In the genomic region with DNA sequence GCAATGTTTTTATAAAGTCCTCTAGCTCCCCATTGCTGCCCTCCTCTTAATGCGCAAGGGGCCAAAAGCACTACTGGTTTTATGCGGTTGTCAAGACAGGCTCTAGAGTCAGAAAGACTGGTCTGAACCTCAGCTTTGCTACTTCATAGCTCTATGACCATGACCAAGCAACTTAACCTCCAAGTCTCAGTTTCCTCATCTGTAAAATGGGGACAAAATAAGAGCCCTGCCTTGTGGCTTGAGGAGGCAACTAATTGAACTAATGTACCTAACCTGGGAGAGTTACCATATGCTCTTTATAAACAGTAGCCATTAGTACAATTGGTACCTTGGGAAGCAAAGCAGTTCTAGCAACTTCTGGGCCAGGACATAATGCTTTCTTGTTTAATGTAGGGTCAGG, we compare ENCODE assay signal across 28 cellular contexts. TPM values are rescaled to one million over a fixed set of nuclear protein-coding genes. Genes with fewer than 3 reads are reported as not detected.
A peak's percentile ranks its signal among the peaks of the same experiment; 100 is the strongest.
DNase-seq lines count a peak whose midpoint lies in the region; ATAC-seq and TF ChIP-seq lines count a peak whose summit lies in the region.
"Had no signal": no experiment of that assay in that cellular context is flagged by ENCODE, and none has a peak within 500 bp of the region (broad histone marks: within the 10 kb centered on the region; RNA-seq: fewer than 3 reads in every experiment).

No MANE protein-coding gene starts in this region.

- no peak overlapping the region for H3K4me3 ChIP-seq in left ventricle myocardium inferior
- no peak overlapping the region for H3K4me3 ChIP-seq in naive thymus-derived CD4-positive, alpha-beta T cell (ENCODE audit: low read length)
- H3K4me3 ChIP-seq in subcutaneous abdominal adipose tissue (ENCODE audit: low read depth in 1 of 5, low read length in 5 of 5) = no peak overlapping the region
- H3K4me3 ChIP-seq in mesendoderm (ENCODE audit: low read length) = no peak overlapping the region
- H3K4me3 ChIP-seq: BLaER1 treated with 17β-estradiol and CSF1 and Interleukin-3, amounts not matched to agents 10 nM and 100 nM; esophagus squamous epithelium; GM12878; GM23338; hepatocyte; smooth muscle cell had no signal

- H2BK5ac ChIP-seq in mesendoderm (ENCODE audit: low read length) = no peak overlapping the region

- no peak overlapping the region for H3K23ac ChIP-seq in mesendoderm (ENCODE audit: low read length)

- H3K56ac ChIP-seq in mesendoderm (ENCODE audit: low read length) = no peak overlapping the region

- H3K9me3 ChIP-seq in left ventricle myocardium inferior (replicated peaks) (no peaks in the 10 kb centered on the region), subcutaneous abdominal adipose tissue (ENCODE audit: control insufficient read depth in 5 of 5, low read length in 5 of 5) (no peaks in the 10 kb centered on the region)
- no peaks in the 10 kb centered on the region for H3K9me3 ChIP-seq in naive thymus-derived CD4-positive, alpha-beta T cell (ENCODE audit: control insufficient read depth in 2 of 3, low read length in 3 of 3)
- H3K9me3 ChIP-seq: BLaER1 treated with 17β-estradiol and CSF1 and Interleukin-3, amounts not matched to agents 10 nM and 100 nM; esophagus squamous epithelium had no signal

- H3K27ac ChIP-seq in left ventricle myocardium inferior (replicated peaks) (peak overlapping the region; percentile 10), subcutaneous abdominal adipose tissue (ENCODE audit: low read depth, low read length) (peak overlapping the region; percentile 49), mesendoderm (ENCODE audit: low read depth, low read length) (no peak overlapping the region)
- peak overlapping the region; percentile 26 for H3K27ac ChIP-seq in naive thymus-derived CD4-positive, alpha-beta T cell (ENCODE audit: low read depth, low read length)
- H3K27ac ChIP-seq: BLaER1 treated with 17β-estradiol and CSF1 and Interleukin-3, amounts not matched to agents 10 nM and 100 nM; esophagus squamous epithelium; hepatocyte had no signal

- no peak overlapping the region for H2AK5ac ChIP-seq in mesendoderm (ENCODE audit: low read length)

- no peak overlapping the region for H3K18ac ChIP-seq in mesendoderm (ENCODE audit: low read length)

- WGBS in mesendoderm (ENCODE audit: extremely low coverage, insufficient coverage, low lambda C conversion rate) = no CpG with 5 or more reads among the region's 2 CpGs

- H3K36me3 ChIP-seq in left ventricle myocardium inferior (peaks cover 99% of the 10 kb centered on the region), subcutaneous abdominal adipose tissue (ENCODE audit: control insufficient read depth in 5 of 5, insufficient read depth in 5 of 5, low read length in 5 of 5) (peaks cover 20 to 100% (median 89%) of the 10 kb centered on the region in 5 donors), mesendoderm (ENCODE audit: control insufficient read depth, insufficient read depth, low read length) (peaks cover 33% of the 10 kb centered on the region)
- peaks cover 57 to 95% (median 84%) of the 10 kb centered on the region in 3 experiments for H3K36me3 ChIP-seq in naive thymus-derived CD4-positive, alpha-beta T cell (ENCODE audit: control insufficient read depth in 2 of 3, insufficient read depth in 3 of 3, low read length in 3 of 3)

- H4K5ac ChIP-seq in mesendoderm (ENCODE audit: low read length) = no peak overlapping the region

- H3K79me1 ChIP-seq in mesendoderm (ENCODE audit: low read length) = no peaks in the 10 kb centered on the region

- H3K4me1 ChIP-seq in left ventricle myocardium inferior (peaks cover 32% of the 10 kb centered on the region), subcutaneous abdominal adipose tissue (ENCODE audit: control insufficient read depth in 5 of 5, insufficient read depth in 5 of 5, low read length in 5 of 5) (peaks cover 0 to 6% (median 3%) of the 10 kb centered on the region in 5 donors), mesendoderm (ENCODE audit: control insufficient read depth, low read depth, low read length) (no peaks in the 10 kb centered on the region)
- H3K4me1 ChIP-seq in naive thymus-derived CD4-positive, alpha-beta T cell (ENCODE audit: control insufficient read depth in 2 of 2, insufficient read depth in 2 of 2, low read length in 2 of 2) = peaks cover 0 to 16% of the 10 kb centered on the region in 2 donors

- POLR2A ChIA-PET in naive thymus-derived CD4-positive, alpha-beta T cell (lab: Charles Lee) = interaction anchor here (0.7 to 31.2 kb wide), 4 partner anchors 34 to 120 kb away, joined by 3 to 760 read pairs (median 3); partner anchors contain the start of gene ANXA6

- no peak overlapping the region for H3K9ac ChIP-seq in subcutaneous abdominal adipose tissue (ENCODE audit: low read length in 5 of 5)
- H3K9ac ChIP-seq in mesendoderm (ENCODE audit: low read length) = no peak overlapping the region
- H3K9ac ChIP-seq: BLaER1 treated with 17β-estradiol and CSF1 and Interleukin-3, amounts not matched to agents 10 nM and 100 nM had no signal

- H2BK120ac ChIP-seq in mesendoderm (ENCODE audit: low read depth, low read length) = no peak overlapping the region

- H4K8ac ChIP-seq in mesendoderm (ENCODE audit: low read depth, low read length) = no peak overlapping the region

- no peak for ATAC-seq in Right ventricle myocardium superior (ENCODE audit: poor library complexity)
- no peak for ATAC-seq in naive thymus-derived CD4-positive, alpha-beta T cell
- ATAC-seq: GM12878, GM23338 had no signal

- H3K4me1 Mint-ChIP-seq in activated naive CD8-positive, alpha-beta T cell treated with anti-CD3 and anti-CD28 coated beads for 36 hours = peaks cover 35% of the 10 kb centered on the region
- H3K4me1 Mint-ChIP-seq in naive thymus-derived CD4-positive, alpha-beta T cell = peaks cover 17 to 30% (median 24%) of the 10 kb centered on the region in 7 donors

- intact Hi-C loops in left ventricle myocardium inferior (cut with micrococcal nuclease) = loop anchor here (5.0 to 10.0 kb wide), 2 partner anchors 41 to 124 kb away; no protein-coding TSS in a partner anchor
- intact Hi-C loops in Right ventricle myocardium superior (cut with DNase I) = no loop called here
- intact Hi-C loops in naive thymus-derived CD4-positive, alpha-beta T cell (cut with micrococcal nuclease) = no loop called here

- CTCF ChIA-PET in naive thymus-derived CD4-positive, alpha-beta T cell (lab: Charles Lee) = interaction anchor here (0.6 to 13.8 kb wide), 4 partner anchors 46 to 550 kb away, joined by 3 to 403 read pairs (median 4); no protein-coding TSS in a partner anchor

- no peak overlapping the region for H3K4me3 Mint-ChIP-seq in activated naive CD8-positive, alpha-beta T cell treated with anti-CD3 and anti-CD28 coated beads for 36 hours
- H3K4me3 Mint-ChIP-seq in naive thymus-derived CD4-positive, alpha-beta T cell = no peak overlapping the region
- H3K4me3 Mint-ChIP-seq: endodermal cell, GM23338 had no signal

- H3K9me3 Mint-ChIP-seq in activated naive CD8-positive, alpha-beta T cell treated with anti-CD3 and anti-CD28 coated beads for 36 hours = no peaks in the 10 kb centered on the region
- peaks cover 0 to 1% (median 0%) of the 10 kb centered on the region in 11 donors for H3K9me3 Mint-ChIP-seq in naive thymus-derived CD4-positive, alpha-beta T cell
- H3K9me3 Mint-ChIP-seq: endodermal cell, GM23338 had no signal

- H3K27me3 Mint-ChIP-seq in activated naive CD8-positive, alpha-beta T cell treated with anti-CD3 and anti-CD28 coated beads for 36 hours = no peaks in the 10 kb centered on the region
- no peaks in the 10 kb centered on the region for H3K27me3 Mint-ChIP-seq in naive thymus-derived CD4-positive, alpha-beta T cell

- H3K27me3 ChIP-seq in left ventricle myocardium inferior (ENCODE audit: low read depth) (no peaks in the 10 kb centered on the region), subcutaneous abdominal adipose tissue (ENCODE audit: control insufficient read depth in 5 of 5, insufficient read depth in 4 of 5, low read length in 5 of 5) (no peaks in the 10 kb centered on the region), mesendoderm (ENCODE audit: insufficient read depth, low read length, poor library complexity) (no peaks in the 10 kb centered on the region)
- H3K27me3 ChIP-seq in naive thymus-derived CD4-positive, alpha-beta T cell (ENCODE audit: control insufficient read depth in 2 of 2, insufficient read depth in 2 of 2, low read length in 2 of 2) = no peaks in the 10 kb centered on the region
- H3K27me3 ChIP-seq: BLaER1 treated with 17β-estradiol and CSF1 and Interleukin-3, amounts not matched to agents 10 nM and 100 nM; esophagus squamous epithelium; hepatocyte had no signal

- H3K27ac Mint-ChIP-seq in activated naive CD8-positive, alpha-beta T cell treated with anti-CD3 and anti-CD28 coated beads for 36 hours = peak overlapping the region; percentile 64
- peak overlapping the region in 8 of 9 donors; percentile 49 to 90 (median 72) for H3K27ac Mint-ChIP-seq in naive thymus-derived CD4-positive, alpha-beta T cell
- H3K27ac Mint-ChIP-seq: endodermal cell, GM23338 had no signal

- no peak overlapping the region for H3K4me2 ChIP-seq in mesendoderm (ENCODE audit: low read length)
- H3K4me2 ChIP-seq: BLaER1 treated with 17β-estradiol and CSF1 and Interleukin-3, amounts not matched to agents 10 nM and 100 nM; GM23338; hepatocyte; smooth muscle cell had no signal

- no peak overlapping the region for H3K4ac ChIP-seq in mesendoderm (ENCODE audit: low read depth, low read length)

- TF ChIP-seq CTCF in left ventricle myocardium inferior (IDR thresholded peaks at IDR 0.05; ENCODE audit: borderline replicate concordance) = no peak

- DNase-seq in left ventricle myocardium inferior (no peak), Right ventricle myocardium superior (no peak), NCI-H1092 (lab: John Stamatoyannopoulos, UW) (no peak), OCI-M1 (lab: John Stamatoyannopoulos, UW) (no peak), mesendoderm (no peak)
- DNase-seq in activated naive CD8-positive, alpha-beta T cell treated with anti-CD3 and anti-CD28 coated beads for 36 hours = no peak
- no peak for DNase-seq in naive thymus-derived CD4-positive, alpha-beta T cell
- DNase-seq: activated CD4-positive, alpha-beta T cell treated with anti-CD3 and anti-CD28 coated beads, Interleukin-2, amount 50 U/mL, for 48 hours; activated CD4-positive, CD25-positive, alpha-beta regulatory T cell; activated gamma-delta T cell; Calu3; cortex of kidney; EL; endodermal cell; esophagus squamous epithelium; foreskin melanocyte; Karpas-422; NCI-H1436; NCI-H345; retina; stimulated activated CD4-positive, alpha-beta T cell treated with anti-CD3 and anti-CD28 coated beads, Interleukin-2, amount 100 ng/mL, for 24 hours; SW 1271 had no signal

- no peaks in the 10 kb centered on the region for H3K79me2 ChIP-seq in mesendoderm (ENCODE audit: control insufficient read depth, insufficient read depth, low read length)
- H3K79me2 ChIP-seq: hepatocyte had no signal

- peaks cover 43% of the 10 kb centered on the region for H3K36me3 Mint-ChIP-seq in activated naive CD8-positive, alpha-beta T cell treated with anti-CD3 and anti-CD28 coated beads for 36 hours
- peaks cover 16 to 58% (median 38%) of the 10 kb centered on the region in 5 donors for H3K36me3 Mint-ChIP-seq in naive thymus-derived CD4-positive, alpha-beta T cell

- H2BK15ac ChIP-seq in mesendoderm (replicated peaks; ENCODE audit: low read depth) = no peak overlapping the region

RNA-seq across cellular contexts. Expression of gene ANXA6, which starts 36.5 kb away (rescaled TPM):
- total RNA-seq in left ventricle myocardium inferior (195 TPM), Right ventricle myocardium superior (202 TPM)
- 100 to 1,000 TPM; 407 to 417 TPM for total RNA-seq in activated naive CD8-positive, alpha-beta T cell treated with anti-CD3 and anti-CD28 coated beads for 36 hours
- total RNA-seq in naive thymus-derived CD4-positive, alpha-beta T cell = 100 to 1,000 TPM; 212 to 512 (median 272) TPM
- 100 to 1,000 TPM; 272 to 295 TPM for polyA plus RNA-seq in naive thymus-derived CD4-positive, alpha-beta T cell
- polyA plus RNA-seq in mesendoderm (2013, experiment 1 of 2) = 64.5 TPM
- 62.7 TPM for polyA plus RNA-seq in mesendoderm (2013, experiment 2 of 2)

RNA-seq across cellular contexts. Expression of gene TNIP1, which starts 40.3 kb away (rescaled TPM):
- total RNA-seq in left ventricle myocardium inferior (131 TPM), Right ventricle myocardium superior (126 TPM)
- 100 to 1,000 TPM; 185 to 189 TPM for total RNA-seq in activated naive CD8-positive, alpha-beta T cell treated with anti-CD3 and anti-CD28 coated beads for 36 hours
- total RNA-seq in naive thymus-derived CD4-positive, alpha-beta T cell = 100 to 1,000 TPM; 124 to 234 (median 131) TPM
- 10 to 100 TPM; 28.9 to 45.2 TPM for polyA plus RNA-seq in naive thymus-derived CD4-positive, alpha-beta T cell
- 13.7 TPM for polyA plus RNA-seq in mesendoderm (2013, experiment 1 of 2)
- 14.2 TPM for polyA plus RNA-seq in mesendoderm (2013, experiment 2 of 2)
